In genomic region chr4:8269535-8270417, GRCh38 we compare ENCODE assay signal across 9 cellular contexts. TPM values are rescaled to one million over a fixed set of nuclear protein-coding genes. Genes with fewer than 3 reads are reported as not detected.
DNase-seq lines count a peak whose midpoint lies in the region; ATAC-seq and TF ChIP-seq lines count a peak whose summit lies in the region.
"Had no signal": no experiment of that assay in that cellular context is flagged by ENCODE, and none has a peak within 500 bp of the region (broad histone marks: within the 10 kb centered on the region; RNA-seq: fewer than 3 reads in every experiment).

TSS of gene HTRA3 (plus strand) at chr4:8269754. CDS start at chr4:8269969, 215 bp downstream.

- TF ChIP-seq EP300 in tibial nerve (IDR thresholded peaks at IDR 0.05) = no peak

- no peak for TF ChIP-seq CTCF in coronary artery (IDR thresholded peaks at IDR 0.05)
- TF ChIP-seq CTCF in lower lobe of right lung (IDR thresholded peaks at IDR 0.05) = no peak
- no peak for TF ChIP-seq CTCF in tibial nerve (IDR thresholded peaks at IDR 0.05)

- TF ChIP-seq POLR2A in tibial nerve (IDR thresholded peaks at IDR 0.05) = peak; percentile 20 to 63

- intact Hi-C loops in lower lobe of right lung (cut with DNase I) = no loop called here

- H3K27me3 ChIP-seq in lower lobe of right lung (ENCODE audit: low read depth) (peaks cover 24% of the 10 kb centered on the region), tibial nerve (peaks cover 0 to 20% of the 10 kb centered on the region in 2 donors)

- DNase-seq in DMS53 (lab: John Stamatoyannopoulos, UW) = peak; percentile 63
- no peak for DNase-seq in DMS53 treated with DMSO at 0.1 percent for 48 hours (lab: John Stamatoyannopoulos, UW; ENCODE audit: unreplicated experiment)
- no peak for DNase-seq in coronary artery (ENCODE audit: low spot score)
- no peak for DNase-seq in lower lobe of right lung
- peak in 1 of 2 donors; percentile 45 for DNase-seq in tibial nerve (ENCODE audit: low spot score in 2 of 2)
- DNase-seq in NCI-H1930 (lab: John Stamatoyannopoulos, UW) = no peak
- no peak for DNase-seq in NCI-H1092 treated with DMSO at 0.1 percent for 48 hours (lab: John Stamatoyannopoulos, UW)

- H3K27ac ChIP-seq in coronary artery (peak within 1 kb of the TSS in 1 of 2 donors; percentile 71), lower lobe of right lung (peak within 1 kb of the TSS; percentile 41), tibial nerve (peak within 1 kb of the TSS in 2 of 4 donors; percentile 50 to 70)
- H3K27ac ChIP-seq: 22Rv1 had no signal

- peak; percentile 40 to 61 for ATAC-seq in lower lobe of right lung
- no peak for ATAC-seq in GM21737 (IDR thresholded peaks at IDR 0.05; ENCODE audit: unreplicated experiment)

- peaks cover 51% of the 10 kb centered on the region for H3K4me1 ChIP-seq in lower lobe of right lung
- H3K4me1 ChIP-seq in tibial nerve = peaks cover 0 to 55% (median 4%) of the 10 kb centered on the region in 4 donors

- H3K9me3 ChIP-seq in lower lobe of right lung (no peaks in the 10 kb centered on the region), tibial nerve (no peaks in the 10 kb centered on the region)

- H3K36me3 ChIP-seq in lower lobe of right lung (no peaks in the 10 kb centered on the region), tibial nerve (no peaks in the 10 kb centered on the region)

- WGBS in tibial nerve, 2 donors = 4% methylated on average over 24 to 49 of the region's 111 CpGs

- H3K4me3 ChIP-seq in coronary artery (peak within 1 kb of the TSS; percentile 69), lower lobe of right lung (peak within 1 kb of the TSS; percentile 52), tibial nerve (peak within 1 kb of the TSS; percentile 25 to 56 (median 34))

RNA-seq across cellular contexts. Expression of gene HTRA3, which starts in this region (rescaled TPM):
- total RNA-seq in lower lobe of right lung (15.5 TPM), tibial nerve (10 to 100 TPM; 34.9 to 54.3 (median 43.5) TPM)
